25 cellular contexts compared by ENCODE assay signal in genomic region chr14:98237939-98238338, GRCh38.
DNase-seq lines count a peak whose midpoint lies in the region; ATAC-seq, FAIRE-seq and TF ChIP-seq lines count a peak whose summit lies in the region.
"Had no signal": no experiment of that assay in that cellular context is flagged by ENCODE, and none has a peak within 500 bp of the region (broad histone marks: within the 10 kb centered on the region; RNA-seq: fewer than 3 reads in every experiment).

No MANE protein-coding gene starts in this region.

- ATAC-seq in activated CD4-positive, alpha-beta T cell treated with anti-CD3 and anti-CD28 coated beads for 36 hours, result no peak
- peak; percentile 50 for ATAC-seq in T-helper 17 cell
- ATAC-seq in naive thymus-derived CD4-positive, alpha-beta T cell, result no peak
- no peak for ATAC-seq in GM21381 (IDR thresholded peaks at IDR 0.05; ENCODE audit: unreplicated experiment)
- ATAC-seq: A549; CD8-positive, alpha-beta T cell; GM12878 had no signal

- POLR2A ChIA-PET in activated CD4-positive, alpha-beta T cell treated with anti-CD3 and anti-CD28 coated beads for 36 hours (lab: Charles Lee), result interaction anchor here (0.6 kb wide), 1 partner anchor 99 kb away, joined by 3 read pairs; no protein-coding TSS in a partner anchor
- POLR2A ChIA-PET in naive thymus-derived CD4-positive, alpha-beta T cell (lab: Charles Lee), result interaction anchor here (0.6 to 1.9 kb wide), 7 partner anchors 8 to 956 kb away, joined by 3 to 9 read pairs (median 4); no protein-coding TSS in a partner anchor

- intact Hi-C loops in activated CD4-positive, alpha-beta T cell treated with anti-CD3 and anti-CD28 coated beads for 36 hours (cut with DNase I, micrococcal nuclease), result loop anchor here in 1 of 2 experiments (10.0 kb wide), 1 partner anchor 457 kb away; no protein-coding TSS in a partner anchor
- intact Hi-C loops in naive thymus-derived CD4-positive, alpha-beta T cell (cut with micrococcal nuclease), result loop anchor here in 1 of 2 donors (2.0 kb wide), 1 partner anchor 13 kb away; no protein-coding TSS in a partner anchor

- no peak overlapping the region for H3K4me3 Mint-ChIP-seq in activated CD4-positive, alpha-beta T cell treated with anti-CD3 and anti-CD28 coated beads for 36 hours
- no peak overlapping the region for H3K4me3 Mint-ChIP-seq in T-helper 17 cell
- peak overlapping the region in 5 of 10 donors; percentile 18 to 29 (median 25) for H3K4me3 Mint-ChIP-seq in naive thymus-derived CD4-positive, alpha-beta T cell
- H3K4me3 Mint-ChIP-seq: B cell; CD8-positive, alpha-beta T cell had no signal

- CTCF ChIA-PET in activated CD4-positive, alpha-beta T cell treated with anti-CD3 and anti-CD28 coated beads for 36 hours (lab: Charles Lee), result interaction anchor here (0.7 to 1.0 kb wide), 2 partner anchors 124 to 153 kb away, joined by 3 to 5 read pairs; no protein-coding TSS in a partner anchor
- CTCF ChIA-PET in naive thymus-derived CD4-positive, alpha-beta T cell (lab: Charles Lee), result interaction anchor here (0.5 to 1.7 kb wide), 6 partner anchors 8 to 949 kb away, joined by 3 to 4 read pairs (median 4); no protein-coding TSS in a partner anchor

- peak; percentile 21 for FAIRE-seq in GM12892 (lab: Jason Lieb, UNC)
- FAIRE-seq: A549, D721Med, GM12878 had no signal

- H3K36me3 ChIP-seq in naive thymus-derived CD4-positive, alpha-beta T cell (ENCODE audit: control insufficient read depth in 2 of 3, insufficient read depth in 3 of 3, low read length in 3 of 3), result no peaks in the 10 kb centered on the region
- H3K36me3 ChIP-seq: BLaER1 treated with 17β-estradiol and CSF1 and Interleukin-3, amounts not matched to agents 10 nM and 100 nM had no signal

- H3K36me3 Mint-ChIP-seq in activated CD4-positive, alpha-beta T cell treated with anti-CD3 and anti-CD28 coated beads for 36 hours (ENCODE audit: low read depth), result peaks cover 12% of the 10 kb centered on the region
- H3K36me3 Mint-ChIP-seq in T-helper 17 cell (ENCODE audit: low read depth), result no peaks in the 10 kb centered on the region
- H3K36me3 Mint-ChIP-seq in naive thymus-derived CD4-positive, alpha-beta T cell, result peaks cover 0 to 6% (median 0%) of the 10 kb centered on the region in 5 donors
- H3K36me3 Mint-ChIP-seq: CD8-positive, alpha-beta T cell had no signal

- DNase-seq in activated CD4-positive, alpha-beta T cell treated with anti-CD3 and anti-CD28 coated beads for 36 hours, result no peak
- no peak for DNase-seq in activated CD4-positive, alpha-beta T cell treated with anti-CD3 and anti-CD28 coated beads for 4 hours
- DNase-seq in GM12892 (ENCODE audit: insufficient read length) (no peak), T-helper 17 cell (no peak), cerebellar nuclear complex (lab: John Stamatoyannopoulos, UW) (no peak), DMS 273 (lab: John Stamatoyannopoulos, UW; ENCODE audit: unreplicated experiment) (no peak)
- DNase-seq in naive thymus-derived CD4-positive, alpha-beta T cell, result peak in 5 of 9 donors; percentile 14 to 31 (median 18)
- DNase-seq: AML-193; Caco-2; Calu3; CD8-positive, alpha-beta T cell; DMS 273 treated with DMSO at 0.1 percent for 48 hours; DMS153; DMS53; DMS79; EL; GDM1 had no signal

- no peaks in the 10 kb centered on the region for H3K9me3 ChIP-seq in T-helper 17 cell (ENCODE audit: control insufficient read depth, low read length, poor library complexity, severe bottlenecking)
- no peaks in the 10 kb centered on the region for H3K9me3 ChIP-seq in naive thymus-derived CD4-positive, alpha-beta T cell (ENCODE audit: control insufficient read depth in 2 of 3, low read length in 3 of 3)
- H3K9me3 ChIP-seq: A549; BLaER1 treated with 17β-estradiol and CSF1 and Interleukin-3, amounts not matched to agents 10 nM and 100 nM; Caco-2 had no signal

- H3K27ac Mint-ChIP-seq in activated CD4-positive, alpha-beta T cell treated with anti-CD3 and anti-CD28 coated beads for 36 hours, result peak overlapping the region; percentile 21
- no peak overlapping the region for H3K27ac Mint-ChIP-seq in T-helper 17 cell
- H3K27ac Mint-ChIP-seq in naive thymus-derived CD4-positive, alpha-beta T cell, result peak overlapping the region in 8 of 9 donors; percentile 44 to 88 (median 72)
- H3K27ac Mint-ChIP-seq: B cell; CD8-positive, alpha-beta T cell had no signal

- H3K4me1 ChIP-seq in naive thymus-derived CD4-positive, alpha-beta T cell (ENCODE audit: control insufficient read depth in 2 of 2, insufficient read depth in 2 of 2, low read length in 2 of 2), result peaks cover 0 to 24% of the 10 kb centered on the region in 2 donors
- H3K4me1 ChIP-seq: A549, Caco-2 had no signal

- no peak overlapping the region for H3K27ac ChIP-seq in naive thymus-derived CD4-positive, alpha-beta T cell (ENCODE audit: low read depth, low read length)
- H3K27ac ChIP-seq: 22Rv1; A549; BLaER1 treated with 17β-estradiol and CSF1 and Interleukin-3, amounts not matched to agents 10 nM and 100 nM; C4-2B had no signal

- peaks cover 51% of the 10 kb centered on the region for H3K4me1 Mint-ChIP-seq in activated CD4-positive, alpha-beta T cell treated with anti-CD3 and anti-CD28 coated beads for 36 hours
- peaks cover 26% of the 10 kb centered on the region for H3K4me1 Mint-ChIP-seq in T-helper 17 cell
- peaks cover 26 to 89% (median 73%) of the 10 kb centered on the region in 7 donors for H3K4me1 Mint-ChIP-seq in naive thymus-derived CD4-positive, alpha-beta T cell
- H3K4me1 Mint-ChIP-seq: B cell had no signal

- H3K9me3 Mint-ChIP-seq in activated CD4-positive, alpha-beta T cell treated with anti-CD3 and anti-CD28 coated beads for 36 hours (ENCODE audit: low read depth), result peaks cover 5% of the 10 kb centered on the region
- H3K9me3 Mint-ChIP-seq in naive thymus-derived CD4-positive, alpha-beta T cell, result peaks cover 0 to 5% (median 0%) of the 10 kb centered on the region in 11 donors
- H3K9me3 Mint-ChIP-seq: CD8-positive, alpha-beta T cell had no signal

- no peak overlapping the region for H3K4me3 ChIP-seq in naive thymus-derived CD4-positive, alpha-beta T cell (ENCODE audit: low read length)
- H3K4me3 ChIP-seq: A549; BLaER1 treated with 17β-estradiol and CSF1 and Interleukin-3, amounts not matched to agents 10 nM and 100 nM; GM12878 had no signal

- no peaks in the 10 kb centered on the region for H3K27me3 ChIP-seq in naive thymus-derived CD4-positive, alpha-beta T cell (ENCODE audit: control insufficient read depth in 2 of 2, insufficient read depth in 2 of 2, low read length in 2 of 2)
- H3K27me3 ChIP-seq: BLaER1 treated with 17β-estradiol and CSF1 and Interleukin-3, amounts not matched to agents 10 nM and 100 nM had no signal

- TF ChIP-seq POLR2A in GM12892 (IDR thresholded peaks at IDR 0.05; ENCODE audit: low read depth, low read length), result no peak

- H3K27me3 Mint-ChIP-seq in activated CD4-positive, alpha-beta T cell treated with anti-CD3 and anti-CD28 coated beads for 36 hours, result no peaks in the 10 kb centered on the region
- H3K27me3 Mint-ChIP-seq in T-helper 17 cell, result no peaks in the 10 kb centered on the region
- H3K27me3 Mint-ChIP-seq in naive thymus-derived CD4-positive, alpha-beta T cell, result no peaks in the 10 kb centered on the region
- H3K27me3 Mint-ChIP-seq: B cell had no signal

Comparison
In these comparisons a context has a peak if more than half of its experiments do, and no peak if none do; other contexts are left out.
1. DNase-seq: peak in naive thymus-derived CD4-positive, alpha-beta T cell (5 of 9); none in activated CD4-positive, alpha-beta T cell treated with anti-CD3 and anti-CD28 coated beads for 36 hours (single experiment), activated CD4-positive, alpha-beta T cell treated with anti-CD3 and anti-CD28 coated beads for 4 hours (0 of 2), GM12892 (single experiment), T-helper 17 cell (0 of 3), cerebellar nuclear complex (0 of 2) and DMS 273 (single experiment).